8 cellular contexts compared by ENCODE assay signal in genomic region chr9:125409637-125410521, GRCh38.
DNase-seq lines count a peak whose midpoint lies in the region; ATAC-seq and TF ChIP-seq lines count a peak whose summit lies in the region.

No MANE protein-coding gene starts in this region.

- BruUV-seq in Panc1 (replicated peaks; lab: Mats Ljungman, UMichigan): TSS peak; percentile 51

- peaks cover 27 to 33% (median 30%) of the 10 kb centered on the region in 3 donors for H3K27me3 Mint-ChIP-seq in CD14-positive monocyte (ENCODE audit: low read depth in 3 of 3)

- peaks cover 20% of the 10 kb centered on the region for H3K4me1 Mint-ChIP-seq in CD14-positive monocyte

- H3K27me3 ChIP-seq in Panc1 (ENCODE audit: control insufficient read depth, insufficient read depth, low read length) (no peaks in the 10 kb centered on the region), brain microvascular endothelial cell (replicated peaks) (no peaks in the 10 kb centered on the region), skeletal muscle tissue (ENCODE audit: control insufficient read depth in 3 of 3, insufficient read depth in 3 of 3, low read length in 3 of 3) (peaks cover 13 to 35% (median 24%) of the 10 kb centered on the region in 3 donors)

- H3K4me3 ChIP-seq in Panc1 (ENCODE audit: low read depth in 2 of 2, low read length in 2 of 2) (peak overlapping the region; percentile 60 to 69), brain microvascular endothelial cell (ENCODE audit: low read depth, low read length) (no peak overlapping the region), skeletal muscle tissue (ENCODE audit: low read length in 3 of 3) (peak overlapping the region in 2 of 3 donors; percentile 51 to 65), coronary artery (no peak overlapping the region)

- in situ Hi-C loops in Panc1 (cut with HindIII; ENCODE audit: low pct_unique_long_range_greater_than_20kb, low sequenced_read_pairs): no loop called here
- in situ Hi-C loops in brain microvascular endothelial cell (cut with HindIII; ENCODE audit: low pct_ligation_motif_present, low sequenced_read_pairs): no loop called here

- peak overlapping the region in 2 of 3 donors; percentile 53 to 66 for H3K9ac ChIP-seq in skeletal muscle tissue (ENCODE audit: low read depth in 1 of 3, low read length in 3 of 3)

- intact Hi-C loops in CD14-positive monocyte (cut with micrococcal nuclease): loop anchor here (2.0 to 10.0 kb wide), 5 partner anchors 695 to 1085 kb away; no protein-coding TSS in a partner anchor
- intact Hi-C loops in Panc1 (cut with micrococcal nuclease; ENCODE audit: unreplicated experiment): no loop called here

- H3K27ac ChIP-seq in Panc1 (ENCODE audit: low read length) (peak overlapping the region; percentile 85), brain microvascular endothelial cell (no peak overlapping the region), skeletal muscle tissue (ENCODE audit: low read depth, low read length) (no peak overlapping the region), coronary artery (no peak overlapping the region)

- DNase-seq in CD14-positive monocyte (ENCODE audit: low spot score) (peak; percentile 64), GM19238 (ENCODE audit: insufficient read length, low spot score) (peak; percentile 56), Panc1 (ENCODE audit: low read depth, low spot score) (peak; percentile 88), brain microvascular endothelial cell (peak; percentile 40), coronary artery (ENCODE audit: low spot score) (no peak), DMS79 (lab: John Stamatoyannopoulos, UW) (no peak)

- TF ChIP-seq CTCF in CD14-positive monocyte (IDR thresholded peaks at IDR 0.05) (no peak), Panc1 (IDR thresholded peaks at IDR 0.05) (no peak), brain microvascular endothelial cell (IDR thresholded peaks at IDR 0.05; ENCODE audit: low read depth, low read length, missing control alignments) (no peak), coronary artery (IDR thresholded peaks at IDR 0.05) (no peak)

- CTCF ChIA-PET in Panc1 (lab: Charles Lee): no interaction called here

- H3K36me3 ChIP-seq in Panc1 (ENCODE audit: control insufficient read depth, insufficient read depth, low read length) (peaks cover 3% of the 10 kb centered on the region; the same call in 1 of the 2 replicates), brain microvascular endothelial cell (replicated peaks) (no peaks in the 10 kb centered on the region), skeletal muscle tissue (ENCODE audit: control insufficient read depth in 3 of 3, insufficient read depth in 3 of 3, low read length in 3 of 3) (no peaks in the 10 kb centered on the region)

- peak overlapping the region in 3 of 7 donors; percentile 44 to 76 (median 69) for H3K27ac Mint-ChIP-seq in CD14-positive monocyte

- peak; percentile 76 for ATAC-seq in Panc1
- no peak for ATAC-seq in HG02884 (IDR thresholded peaks at IDR 0.05; ENCODE audit: unreplicated experiment)

- peaks cover 0 to 3% of the 10 kb centered on the region in 2 donors for H3K36me3 Mint-ChIP-seq in CD14-positive monocyte

- H3K9me3 Mint-ChIP-seq in CD14-positive monocyte: peaks cover 0 to 6% (median 0%) of the 10 kb centered on the region in 7 donors

- H3K4me1 ChIP-seq in Panc1 (ENCODE audit: control insufficient read depth, insufficient read depth, low read length) (peaks cover 11% of the 10 kb centered on the region; the same call in 1 of the 2 replicates), skeletal muscle tissue (ENCODE audit: control insufficient read depth in 3 of 3, insufficient read depth in 3 of 3, low read length in 3 of 3) (peaks cover 0 to 9% (median 4%) of the 10 kb centered on the region in 3 donors)

- H3K4me3 Mint-ChIP-seq in CD14-positive monocyte: peak overlapping the region; percentile 67 to 69

- H3K9me3 ChIP-seq in Panc1 (ENCODE audit: control insufficient read depth, insufficient read depth, low read depth, low read length) (no peaks in the 10 kb centered on the region), skeletal muscle tissue (ENCODE audit: control insufficient read depth in 3 of 3, low read length in 3 of 3) (no peaks in the 10 kb centered on the region)

- POLR2A ChIA-PET in Panc1 (lab: Charles Lee): no interaction called here

Comparison
In these comparisons a context has a peak if more than half of its experiments do, and no peak if none do; other contexts are left out.
1. DNase-seq: peak in CD14-positive monocyte (single experiment), GM19238 (single experiment), Panc1 (single experiment) and brain microvascular endothelial cell (single experiment); none in coronary artery (single experiment) and DMS79 (single experiment).
2. H3K4me3 ChIP-seq: peak in Panc1 (2 of 2) and skeletal muscle tissue (2 of 3); none in brain microvascular endothelial cell (single experiment) and coronary artery (single experiment).